21 cellular contexts compared by ENCODE assay signal in genomic region chr6:1798965-1799325, GRCh38.
"Had no signal": no experiment of that assay in that cellular context is flagged by ENCODE, and none has a peak within 500 bp of the region (broad histone marks: within the 10 kb centered on the region; RNA-seq: fewer than 3 reads in every experiment).

No MANE protein-coding gene starts in this region.

- H3K27ac ChIP-seq: lower lobe of right lung, neutrophil, parathyroid adenoma, psoas muscle, thyroid gland had no signal

- H3K27me3 ChIP-seq: neutrophil, thyroid gland had no signal

- H3K36me3 Mint-ChIP-seq: immature natural killer cell; natural killer cell; stimulated activated naive B cell treated with anti-CD40 and anti-IgM and Interleukin-4, amounts not matched to agents 10 μg/mL and 1 μg/mL and 100 μg/mL, for 72 hours had no signal

- H3K36me3 ChIP-seq: lower lobe of right lung, neutrophil, thyroid gland had no signal

- H3K27ac Mint-ChIP-seq: immature natural killer cell; natural killer cell; stimulated activated naive B cell treated with anti-CD40 and anti-IgM and Interleukin-4, amounts not matched to agents 10 μg/mL and 1 μg/mL and 100 μg/mL, for 72 hours; stimulated activated naive CD8-positive, alpha-beta T cell treated with anti-CD3 and anti-CD28 coated beads, Interleukin-15, Interleukin-2, amounts not matched to agents 100 ng/mL and 50 ng/mL, for 24 hours had no signal

- DNase-seq: hypothalamus; immature natural killer cell; islet precursor cell; kidney glomerular epithelial cell; left colon; left ventricle myocardium superior; lower lobe of right lung; natural killer cell; psoas muscle; right cardiac atrium; stimulated activated CD4-positive, alpha-beta T cell treated with anti-CD3 and anti-CD28 coated beads, Interleukin-15, amount 100 ng/mL, for 24 hours; stimulated activated CD4-positive, alpha-beta T cell treated with anti-CD3 and anti-CD28 coated beads, Interleukin-2, amount 100 ng/mL, for 48 hours; stimulated activated naive B cell treated with anti-CD40 and anti-IgM and Interleukin-4, amounts not matched to agents 10 μg/mL and 1 μg/mL and 100 μg/mL, for 72 hours; thyroid gland had no signal

- FAIRE-seq: frontal cortex had no signal

- H3K4me3 Mint-ChIP-seq: immature natural killer cell; natural killer cell; neural crest cell; stimulated activated naive B cell treated with anti-CD40 and anti-IgM and Interleukin-4, amounts not matched to agents 10 μg/mL and 1 μg/mL and 100 μg/mL, for 72 hours; stimulated activated naive CD8-positive, alpha-beta T cell treated with anti-CD3 and anti-CD28 coated beads, Interleukin-15, Interleukin-2, amounts not matched to agents 100 ng/mL and 50 ng/mL, for 24 hours had no signal

- H3K27me3 Mint-ChIP-seq: stimulated activated naive B cell treated with anti-CD40 and anti-IgM and Interleukin-4, amounts not matched to agents 10 μg/mL and 1 μg/mL and 100 μg/mL, for 72 hours; stimulated activated naive CD8-positive, alpha-beta T cell treated with anti-CD3 and anti-CD28 coated beads, Interleukin-15, Interleukin-2, amounts not matched to agents 100 ng/mL and 50 ng/mL, for 24 hours had no signal

- H3K4me1 ChIP-seq: lower lobe of right lung, parathyroid adenoma, psoas muscle, thyroid gland had no signal

- ATAC-seq: left ventricle myocardium superior; lower lobe of right lung; natural killer cell; psoas muscle; right cardiac atrium; stimulated activated naive B cell treated with anti-CD40 and anti-IgM and Interleukin-4, amounts not matched to agents 10 μg/mL and 1 μg/mL and 100 μg/mL, for 72 hours had no signal

- H3K4me3 ChIP-seq: coronary artery, lower lobe of right lung, psoas muscle, skin epidermis, thyroid gland had no signal

- H3K9me3 ChIP-seq: lower lobe of right lung, neutrophil, psoas muscle, thyroid gland had no signal

- H3K4me1 Mint-ChIP-seq: immature natural killer cell, natural killer cell had no signal

- H3K9me3 Mint-ChIP-seq: immature natural killer cell; natural killer cell; neural crest cell; stimulated activated naive B cell treated with anti-CD40 and anti-IgM and Interleukin-4, amounts not matched to agents 10 μg/mL and 1 μg/mL and 100 μg/mL, for 72 hours; stimulated activated naive CD8-positive, alpha-beta T cell treated with anti-CD3 and anti-CD28 coated beads, Interleukin-15, Interleukin-2, amounts not matched to agents 100 ng/mL and 50 ng/mL, for 24 hours had no signal
